1 cellular context compared by ENCODE assay signal in genomic region chr14:70622111-70622712, GRCh38.
TF ChIP-seq lines count a peak whose summit lies in the region.

No MANE protein-coding gene starts in this region.

TF ChIP-seq in HepG2, 621 proteins besides CTCF, POLR2A, EP300 and RAD21:
- no peak for TF ChIP-seq FOSL1 (CRISPR knock-in tag; IDR thresholded peaks at IDR 0.05; ENCODE audit: borderline replicate concordance)
- no peak for TF ChIP-seq MXD3 (CRISPR knock-in tag; IDR thresholded peaks at IDR 0.05)
- TF ChIP-seq ZNF562 (CRISPR knock-in tag; IDR thresholded peaks at IDR 0.05; ENCODE audit: borderline replicate concordance), result no peak
- no peak for TF ChIP-seq NCOA1 (CRISPR knock-in tag; IDR thresholded peaks at IDR 0.05)
- no peak for TF ChIP-seq ZNF160 (CRISPR knock-in tag; IDR thresholded peaks at IDR 0.05)
- no peak for TF ChIP-seq ZHX1 (CRISPR knock-in tag; IDR thresholded peaks at IDR 0.05; ENCODE audit: low read depth)
- TF ChIP-seq ZNF703 (CRISPR knock-in tag; IDR thresholded peaks at IDR 0.05; ENCODE audit: borderline replicate concordance), result no peak
- no peak for TF ChIP-seq DNMT3B (CRISPR knock-in tag; conservative IDR thresholded peaks at IDR 0.05)
- no peak for TF ChIP-seq IKZF1 (IDR thresholded peaks at IDR 0.05)
- no peak for TF ChIP-seq ZMYM3 (CRISPR knock-in tag; IDR thresholded peaks at IDR 0.05)
- TF ChIP-seq ZIK1 (CRISPR knock-in tag; IDR thresholded peaks at IDR 0.05; ENCODE audit: borderline replicate concordance, low read depth), result no peak
- TF ChIP-seq STAG1 (CRISPR knock-in tag; IDR thresholded peaks at IDR 0.05), result peak; percentile 90
- no peak for TF ChIP-seq ZFP82 (CRISPR knock-in tag; IDR thresholded peaks at IDR 0.05; ENCODE audit: borderline replicate concordance)
- TF ChIP-seq SATB2 (CRISPR knock-in tag; IDR thresholded peaks at IDR 0.05), result no peak
- no peak for TF ChIP-seq ZNF576 (CRISPR knock-in tag; IDR thresholded peaks at IDR 0.05)
- 0 out of 3 replicates have a peak, but pooled peaks have one; percentile 16 for TF ChIP-seq MXI1 (IDR thresholded peaks at IDR 0.05; ENCODE audit: borderline replicate concordance, low read depth, low read length)
- TF ChIP-seq PHF8 (CRISPR knock-in tag; IDR thresholded peaks at IDR 0.05), result no peak
- 0 out of 2 replicates have a peak, but pooled peaks have one; percentile 35 for TF ChIP-seq ZBTB25 (CRISPR knock-in tag; IDR thresholded peaks at IDR 0.05)
- TF ChIP-seq NFATC3 (CRISPR knock-in tag; IDR thresholded peaks at IDR 0.05), result no peak
- TF ChIP-seq DBP (CRISPR knock-in tag; IDR thresholded peaks at IDR 0.05; ENCODE audit: not compliant biosample characterization), result no peak
- no peak for TF ChIP-seq BRCA1 (CRISPR knock-in tag; IDR thresholded peaks at IDR 0.05)
- no peak for TF ChIP-seq SKI (IDR thresholded peaks at IDR 0.05; ENCODE audit: partially characterized antibody)
- TF ChIP-seq LBX2 (CRISPR knock-in tag; IDR thresholded peaks at IDR 0.05; ENCODE audit: borderline replicate concordance), result no peak
- peak; percentile 96 for TF ChIP-seq SMC3 (IDR thresholded peaks at IDR 0.05; ENCODE audit: low read length)
- no peak for TF ChIP-seq ZNF891 (CRISPR knock-in tag; IDR thresholded peaks at IDR 0.05)
- no peak for TF ChIP-seq RCOR2 (CRISPR knock-in tag; IDR thresholded peaks at IDR 0.05)
TF ChIP-seq in HepG2: peak in this region for 4.
